Comparison of ENCODE assay signal across 2 cellular contexts in genomic region chr7:150339369-150339768, GRCh38.
TF ChIP-seq lines count a peak whose summit lies in the region.

No MANE protein-coding gene starts in this region.

TF ChIP-seq in HEK293, 187 proteins besides CTCF, POLR2A, EP300 and RAD21:
- TF ChIP-seq EGR2 (tag by site-specific recombination; IDR thresholded peaks at IDR 0.05; ENCODE audit: low read depth), result peak; percentile 55; the same call in 1 of the 2 replicates
- no peak for TF ChIP-seq ZBTB8A (tag by site-specific recombination; IDR thresholded peaks at IDR 0.05)
- TF ChIP-seq ZFHX2 (tag by site-specific recombination; conservative IDR thresholded peaks at IDR 0.05), result peak; percentile 52; the same call in 1 of the 2 replicates

TF ChIP-seq in K562, 482 proteins besides CTCF, POLR2A, EP300 and RAD21:
- 0 out of 2 replicates have a peak, but pooled peaks have one; percentile 10 for TF ChIP-seq EGR1 (conservative IDR thresholded peaks at IDR 0.05)
- TF ChIP-seq ZBTB40 (IDR thresholded peaks at IDR 0.05), result no peak
- no peak for TF ChIP-seq ZBTB40 (CRISPR knock-in tag; IDR thresholded peaks at IDR 0.05)
